11 cellular contexts compared by ENCODE assay signal in the genomic region with DNA sequence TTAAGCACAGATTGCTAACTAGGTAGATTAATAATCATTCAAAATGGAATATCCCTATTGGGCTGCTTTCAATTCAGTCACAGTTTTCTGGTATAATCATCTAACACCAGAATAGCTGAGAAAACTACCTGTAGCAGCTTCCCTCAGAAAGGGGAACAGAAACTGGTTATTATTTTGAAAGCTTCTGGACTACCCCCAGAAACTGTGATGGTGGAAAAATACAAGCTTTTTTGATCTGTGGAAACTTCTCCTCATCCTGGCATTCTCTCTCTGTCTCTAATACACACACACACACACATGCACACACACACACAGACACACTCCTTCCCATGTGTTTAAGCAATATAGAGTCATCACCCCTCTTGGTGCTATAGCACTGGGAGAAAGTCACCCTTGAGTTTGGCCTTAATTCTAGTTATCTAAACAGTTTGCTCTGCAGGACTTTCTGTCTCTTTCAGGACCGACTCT.
DNase-seq lines count a peak whose midpoint lies in the region; ATAC-seq and TF ChIP-seq lines count a peak whose summit lies in the region.
"Had no signal": no experiment of that assay in that cellular context is flagged by ENCODE, and none has a peak within 500 bp of the region (broad histone marks: within the 10 kb centered on the region; RNA-seq: fewer than 3 reads in every experiment).

No MANE protein-coding gene starts in this region.

- ATAC-seq in GM21825 (IDR thresholded peaks at IDR 0.05; ENCODE audit: unreplicated experiment) (peak; percentile 97), HG03175 (IDR thresholded peaks at IDR 0.05; ENCODE audit: unreplicated experiment) (peak; percentile 99), sciatic nerve (no peak)
- ATAC-seq: heart left ventricle had no signal

- DNase-seq in GM19238 (ENCODE audit: insufficient read length, low spot score) (peak; percentile 16), endodermal cell (no peak), sciatic nerve (ENCODE audit: low spot score) (no peak), NCI-H774 (lab: John Stamatoyannopoulos, UW) (no peak), DMS153 treated with DMSO at 0.1 percent for 48 hours (lab: John Stamatoyannopoulos, UW; ENCODE audit: unreplicated experiment) (no peak)
- DNase-seq: heart left ventricle, mesenchymal stem cell, NCI-H510A, T-helper 1 cell had no signal

- no peaks in the 10 kb centered on the region for H3K4me1 ChIP-seq in endodermal cell (ENCODE audit: control insufficient read depth, insufficient read depth, low read length)
- H3K4me1 ChIP-seq: heart left ventricle had no signal

- no peak overlapping the region for H3K4me3 Mint-ChIP-seq in endodermal cell

- no peaks in the 10 kb centered on the region for H3K36me3 ChIP-seq in endodermal cell (ENCODE audit: control insufficient read depth, insufficient read depth, low read length)
- H3K36me3 ChIP-seq: heart left ventricle had no signal

- H3K4me3 ChIP-seq in endodermal cell (ENCODE audit: low read length) = no peak overlapping the region
- H3K4me3 ChIP-seq: heart left ventricle had no signal

- H3K9ac ChIP-seq in endodermal cell (ENCODE audit: extremely low read depth, low read length, poor library complexity, severe bottlenecking) = no peak overlapping the region

- H3K4me1 Mint-ChIP-seq in endodermal cell = peaks cover 16% of the 10 kb centered on the region

- no peak overlapping the region for H3K27ac ChIP-seq in endodermal cell (ENCODE audit: low read depth, low read length)
- H3K27ac ChIP-seq: heart left ventricle had no signal

- H3K27me3 ChIP-seq in endodermal cell (ENCODE audit: control insufficient read depth, insufficient read depth, low read length, poor library complexity, severe bottlenecking) = no peaks in the 10 kb centered on the region
- H3K27me3 ChIP-seq: heart left ventricle had no signal

- 83% methylated on average over 1 of the region's 1 CpG; no CpG with 5 or more reads in 1 of the 2 experiments for WGBS in endodermal cell (ENCODE audit: insufficient coverage in 1 of 2, insufficient read length in 1 of 2), 2 experiments

- intact Hi-C loops in sciatic nerve (cut with DNase I) = no loop called here

- H3K9me3 Mint-ChIP-seq in endodermal cell = no peaks in the 10 kb centered on the region

- no peak for TF ChIP-seq CTCF in endodermal cell (conservative IDR thresholded peaks at IDR 0.05)

- H3K27ac Mint-ChIP-seq in endodermal cell = peak overlapping the region; percentile 0

- no peaks in the 10 kb centered on the region for H3K36me3 Mint-ChIP-seq in endodermal cell (ENCODE audit: low read depth)

- no peaks in the 10 kb centered on the region for H3K9me3 ChIP-seq in endodermal cell (ENCODE audit: control insufficient read depth, low read length)
- H3K9me3 ChIP-seq: heart left ventricle had no signal

- H3K27me3 Mint-ChIP-seq in endodermal cell (ENCODE audit: insufficient read depth) = no peaks in the 10 kb centered on the region
